Comparison of ENCODE assay signal across 10 cellular contexts in genomic region chr1:27633640-27634165, GRCh38. TPM values are rescaled to one million over a fixed set of nuclear protein-coding genes. Genes with fewer than 3 reads are reported as not detected.
DNase-seq lines count a peak whose midpoint lies in the region; ATAC-seq and TF ChIP-seq lines count a peak whose summit lies in the region.
"Had no signal": no experiment of that assay in that cellular context is flagged by ENCODE, and none has a peak within 500 bp of the region (broad histone marks: within the 10 kb centered on the region; RNA-seq: fewer than 3 reads in every experiment).

No MANE protein-coding gene starts in this region.

- H3K27ac Mint-ChIP-seq in natural killer cell, result peak overlapping the region; percentile 89 to 92

- no peaks in the 10 kb centered on the region for H3K36me3 ChIP-seq in ACC112 (ENCODE audit: insufficient read depth, low read length)

- no peaks in the 10 kb centered on the region for H3K9me3 Mint-ChIP-seq in natural killer cell

- peaks cover 57 to 87% of the 10 kb centered on the region in 2 donors for H3K4me1 Mint-ChIP-seq in natural killer cell

- TF ChIP-seq EP300 in Ishikawa (IDR thresholded peaks at IDR 0.05; ENCODE audit: borderline replicate concordance), result no peak

- no peak for TF ChIP-seq RAD21 in Ishikawa (IDR thresholded peaks at IDR 0.05; ENCODE audit: low read depth)

- no peak for ATAC-seq in natural killer cell

- peak overlapping the region; percentile 85 for H3K4me3 Mint-ChIP-seq in natural killer cell

- intact Hi-C loops in dorsolateral prefrontal cortex (cut with DNase I) (no loop called here), natural killer cell (cut with micrococcal nuclease) (loop anchor here (1.0 to 2.0 kb wide), 3 partner anchors 8 to 26 kb away; no protein-coding TSS in a partner anchor)

- peaks cover 18% of the 10 kb centered on the region; the same call in 1 of the 2 replicates for H3K27me3 ChIP-seq in ACC112 (ENCODE audit: insufficient read depth, low read length)
- H3K27me3 ChIP-seq in dorsolateral prefrontal cortex, result peaks cover 0 to 27% (median 13%) of the 10 kb centered on the region in 45 donors

- DNase-seq in dorsolateral prefrontal cortex (no peak), natural killer cell (no peak), NCI-H146 treated with DMSO at 0.1 percent for 48 hours (lab: John Stamatoyannopoulos, UW; ENCODE audit: unreplicated experiment) (no peak), C1 segment of cervical spinal cord (lab: John Stamatoyannopoulos, UW) (no peak), DMS53 (lab: John Stamatoyannopoulos, UW) (no peak), GM20000 (ENCODE audit: low spot score) (no peak)

- no peaks in the 10 kb centered on the region for H3K79me2 ChIP-seq in ACC112 (ENCODE audit: control insufficient read depth, insufficient read depth, low read length, unreplicated experiment)

- H3K27me3 Mint-ChIP-seq in natural killer cell (ENCODE audit: low read depth in 2 of 2), result no peaks in the 10 kb centered on the region

- H3K4me3 ChIP-seq in ACC112 (ENCODE audit: low read depth, low read length) (peak overlapping the region; percentile 63), dorsolateral prefrontal cortex (peak overlapping the region in 57 of 59 donors; percentile 15 to 65 (median 47))

- peak overlapping the region; percentile 45 for H2AFZ ChIP-seq in ACC112 (ENCODE audit: low read length, unreplicated experiment)

- H3K27ac ChIP-seq in ACC112 (ENCODE audit: low read depth, low read length) (no peak overlapping the region), dorsolateral prefrontal cortex (peak overlapping the region in 40 of 59 donors; percentile 5 to 84 (median 59))
- H3K27ac ChIP-seq: epithelial cell of prostate had no signal

- peaks cover 11% of the 10 kb centered on the region for H3K4me1 ChIP-seq in ACC112 (ENCODE audit: control insufficient read depth, insufficient read depth, low read length, unreplicated experiment)

- no peak for TF ChIP-seq CTCF in dorsolateral prefrontal cortex (IDR thresholded peaks at IDR 0.05 in 54 of 56, conservative IDR thresholded peaks at IDR 0.05 in 2 of 56; ENCODE audit: low read depth in 1 of 56, partially characterized antibody in 56 of 56)
- TF ChIP-seq CTCF in natural killer cell (IDR thresholded peaks at IDR 0.05), result no peak
- TF ChIP-seq CTCF in GM20000 (IDR thresholded peaks at IDR 0.05; ENCODE audit: extremely low read depth, missing control alignments), result no peak

- no peaks in the 10 kb centered on the region for H3K36me3 Mint-ChIP-seq in natural killer cell

TF ChIP-seq in Ishikawa, 13 proteins besides CTCF, POLR2A, EP300 and RAD21:
- no peak for TF ChIP-seq TAF1 (IDR thresholded peaks at IDR 0.05; ENCODE audit: low read depth)
- 0 out of 2 replicates have a peak, but pooled peaks have one; percentile 10 for TF ChIP-seq ZBTB7A (IDR thresholded peaks at IDR 0.05; ENCODE audit: low read depth)

RNA-seq across cellular contexts. Expression of gene FGR, which starts 1.3 kb away (rescaled TPM):
- 10 to 100 TPM in 19 of 120 experiments, 1 to 10 TPM in 101; 2.0 to 24.2 (median 6.8) TPM for total RNA-seq in dorsolateral prefrontal cortex
- 100 to 1,000 TPM; 353 to 452 (median 362) TPM for total RNA-seq in natural killer cell
- total RNA-seq: G401 had no signal

RNA-seq across cellular contexts. Expression of gene AHDC1, which starts 29.8 kb away (rescaled TPM):
- total RNA-seq in dorsolateral prefrontal cortex, result 100 to 1,000 TPM in 21 of 120 experiments, 10 to 100 TPM in 99; 57.6 to 160 (median 87.2) TPM
- total RNA-seq in natural killer cell, result 10 to 100 TPM; 39.6 to 67.0 (median 47.0) TPM

RNA-seq across cellular contexts. Expression of gene IFI6, which starts 38.3 kb away (rescaled TPM):
- total RNA-seq in dorsolateral prefrontal cortex (1,000 to 10,000 TPM in 2 of 120 experiments, 100 to 1,000 TPM in 49, 10 to 100 TPM in 69; 51.8 to 1,534 (median 96.2) TPM), natural killer cell (10 to 100 TPM; 26.7 to 36.0 (median 34.8) TPM)

Comparison
In these comparisons a context has a peak if more than half of its experiments do, and no peak if none do; other contexts are left out.
1. RNA of gene FGR, which starts 1.3 kb away (total RNA-seq): 353 to 452 TPM in natural killer cell; 2.0 to 24.2 TPM in dorsolateral prefrontal cortex; every median in the first group is over 10 times any median in the second.